Comparison of ENCODE assay signal across 18 cellular contexts in genomic region chr9:91803143-91803940, GRCh38.
DNase-seq lines count a peak whose midpoint lies in the region; ATAC-seq and TF ChIP-seq lines count a peak whose summit lies in the region.
"Had no signal": no experiment of that assay in that cellular context is flagged by ENCODE, and none has a peak within 500 bp of the region (broad histone marks: within the 10 kb centered on the region; RNA-seq: fewer than 3 reads in every experiment).

No MANE protein-coding gene starts in this region.

- peaks cover 6 to 59% (median 10%) of the 10 kb centered on the region in 3 donors for H3K4me1 ChIP-seq in esophagus squamous epithelium

- DNase-seq in AG20443 (ENCODE audit: low spot score) (peak; percentile 64), RPMI7951 (ENCODE audit: low read depth) (peak; percentile 61), esophagus squamous epithelium (lab: John Stamatoyannopoulos, UW) (no peak), posterior vena cava (ENCODE audit: low spot score) (peak; percentile 35), NK-92 (lab: John Stamatoyannopoulos, UW; ENCODE audit: unreplicated experiment) (no peak), GOT3 (lab: John Stamatoyannopoulos, UW) (no peak)
- DNase-seq: DMS53, mammary epithelial cell, NCI-H146, NCI-H446 had no signal

- no peaks in the 10 kb centered on the region for H3K9me3 ChIP-seq in esophagus squamous epithelium
- H3K9me3 ChIP-seq: BLaER1 treated with 17β-estradiol and CSF1 and Interleukin-3, amounts not matched to agents 10 nM and 100 nM had no signal

- 63 to 65% methylated on average over 9 of the region's 9 CpGs for WGBS in esophagus squamous epithelium, 2 donors

- peaks cover 0 to 53% (median 0%) of the 10 kb centered on the region in 4 donors for H3K27me3 ChIP-seq in esophagus squamous epithelium
- H3K27me3 ChIP-seq: BLaER1 treated with 17β-estradiol and CSF1 and Interleukin-3, amounts not matched to agents 10 nM and 100 nM had no signal

- no peak overlapping the region for H3K4me3 ChIP-seq in esophagus squamous epithelium
- H3K4me3 ChIP-seq: BLaER1 treated with 17β-estradiol and CSF1 and Interleukin-3, amounts not matched to agents 10 nM and 100 nM; SK-N-MC; skin epidermis had no signal

- ATAC-seq in GM21515 (IDR thresholded peaks at IDR 0.05; ENCODE audit: unreplicated experiment) (no peak), GM18498 (IDR thresholded peaks at IDR 0.05; ENCODE audit: unreplicated experiment) (no peak)
- ATAC-seq: esophagus mucosa; stimulated activated naive CD8-positive, alpha-beta T cell treated with anti-CD3 and anti-CD28 coated beads, Interleukin-15, amount 100 ng/mL, for 72 hours had no signal

- TF ChIP-seq CTCF in esophagus squamous epithelium (IDR thresholded peaks at IDR 0.05): no peak

- H3K36me3 ChIP-seq in esophagus squamous epithelium: no peaks in the 10 kb centered on the region
- H3K36me3 ChIP-seq: BLaER1 treated with 17β-estradiol and CSF1 and Interleukin-3, amounts not matched to agents 10 nM and 100 nM had no signal

- intact Hi-C loops in esophagus squamous epithelium (cut with DNase I): no loop called here
- intact Hi-C loops in posterior vena cava (cut with DNase I): no loop called here

- no peak for TF ChIP-seq POLR2A in esophagus squamous epithelium (IDR thresholded peaks at IDR 0.05)

- H3K27ac ChIP-seq in esophagus squamous epithelium: peak overlapping the region; percentile 26 to 74 (median 46)
- H3K27ac ChIP-seq: BLaER1 treated with 17β-estradiol and CSF1 and Interleukin-3, amounts not matched to agents 10 nM and 100 nM; HL-60; SK-N-MC had no signal

Comparison
In these comparisons a context has a peak if more than half of its experiments do, and no peak if none do; other contexts are left out.
1. DNase-seq: peak in AG20443 (single experiment), RPMI7951 (single experiment) and posterior vena cava (single experiment); none in esophagus squamous epithelium (single experiment), NK-92 (single experiment) and GOT3 (single experiment).